In the genomic region with DNA sequence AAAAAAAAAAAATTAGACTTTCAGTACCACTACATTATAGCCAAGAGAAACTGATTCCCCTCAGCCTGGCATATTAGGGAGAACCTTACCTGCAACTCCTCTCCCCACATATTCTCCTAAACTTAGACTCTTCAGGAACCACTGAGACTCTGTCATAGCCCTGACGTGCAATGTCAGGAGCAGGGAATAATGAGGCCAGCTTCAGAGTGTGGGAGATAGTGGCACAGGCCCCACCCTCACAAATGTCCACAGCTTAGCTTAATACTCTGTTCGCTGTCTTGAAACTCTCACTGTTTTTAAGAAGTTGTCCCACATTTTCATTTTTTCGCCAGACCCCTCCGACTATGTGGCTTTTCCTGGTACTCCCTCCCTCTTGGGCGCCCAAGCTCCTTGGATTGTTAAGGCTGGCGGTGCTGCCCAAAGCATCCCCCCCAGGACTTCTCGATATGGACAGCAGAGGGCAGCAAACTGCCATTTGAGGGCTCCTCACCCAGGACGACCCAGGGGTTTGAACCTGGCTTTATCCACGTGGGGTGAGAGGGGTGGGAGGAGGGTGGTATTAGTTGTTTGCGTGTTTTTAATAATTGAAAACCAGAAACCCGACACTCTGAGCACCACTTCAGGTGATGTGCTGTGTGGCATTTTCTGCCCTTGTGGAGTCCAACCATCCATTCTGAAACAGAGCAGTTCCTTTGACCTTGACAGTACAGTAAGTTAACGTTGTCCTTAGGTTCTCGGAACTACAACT, we compare ENCODE assay signal across 8 cellular contexts.
A peak's percentile ranks its signal among the peaks of the same experiment; 100 is the strongest.
DNase-seq lines count a peak whose midpoint lies in the region; TF ChIP-seq lines count a peak whose summit lies in the region.

No MANE protein-coding gene starts in this region.

- H3K27me3 ChIP-seq in brain microvascular endothelial cell (replicated peaks): peaks cover 10% of the 10 kb centered on the region

- H3K27ac ChIP-seq in brain microvascular endothelial cell: no peak overlapping the region

- peak; percentile 84 for TF ChIP-seq CTCF in HFF-Myc (IDR thresholded peaks at IDR 0.05; ENCODE audit: low read depth, low read length, missing control alignments)
- peak; percentile 89 for TF ChIP-seq CTCF in brain microvascular endothelial cell (IDR thresholded peaks at IDR 0.05; ENCODE audit: low read depth, low read length, missing control alignments)

- H3K4me3 ChIP-seq in HFF-Myc (replicated peaks; ENCODE audit: low read depth, low read length): no peak overlapping the region
- no peak overlapping the region for H3K4me3 ChIP-seq in brain microvascular endothelial cell (ENCODE audit: low read depth, low read length)

- DNase-seq in DMS 273 (lab: John Stamatoyannopoulos, UW; ENCODE audit: unreplicated experiment) (peak; percentile 81), DMS 273 treated with DMSO at 0.1 percent for 48 hours (lab: John Stamatoyannopoulos, UW) (no peak), HFF-Myc (ENCODE audit: extremely low read depth, low read depth) (peak; percentile 12), NCI-H1092 treated with DMSO at 0.1 percent for 48 hours (lab: John Stamatoyannopoulos, UW) (peak; percentile 65), UCSD-AML1 (lab: John Stamatoyannopoulos, UW; ENCODE audit: unreplicated experiment) (peak; percentile 60), brain microvascular endothelial cell (peak; percentile 66), islet precursor cell (peak; percentile 86)
- peak; percentile 19 to 52 (median 44) for DNase-seq in stimulated activated CD4-positive, alpha-beta T cell treated with anti-CD3 and anti-CD28 coated beads, Interleukin-1b, Interleukin-23, amount 100 ng/mL, for 24 hours (ENCODE audit: low read depth in 4 of 4, low spot score in 1 of 4)

- H3K36me3 ChIP-seq in brain microvascular endothelial cell (replicated peaks): no peaks in the 10 kb centered on the region

- in situ Hi-C loops in brain microvascular endothelial cell (cut with HindIII; ENCODE audit: low pct_ligation_motif_present, low sequenced_read_pairs): loop anchor here (25.0 kb wide), 1 partner anchor 198 kb away; no protein-coding TSS in a partner anchor
